ENCODE assay signal across 18 cellular contexts in the genomic region with DNA sequence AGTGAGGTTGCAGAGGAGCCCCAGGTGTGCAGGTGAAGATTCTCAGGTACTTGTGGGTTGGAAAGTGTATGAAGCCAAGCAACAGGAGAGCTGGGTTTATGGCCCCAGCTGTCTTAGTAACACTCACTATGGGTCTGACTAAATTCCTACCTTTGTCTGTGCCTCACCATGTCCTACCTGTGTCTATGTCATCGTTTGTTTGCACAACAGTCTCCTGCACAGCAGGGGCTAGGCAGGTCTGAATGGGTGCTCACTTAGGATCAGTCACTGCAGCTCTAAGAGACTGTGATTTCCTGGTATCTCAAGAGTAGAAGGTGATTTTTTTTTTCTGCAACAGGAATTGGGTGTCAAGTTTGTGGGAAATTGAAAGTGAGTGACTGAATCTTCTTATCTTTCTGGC. TPM values are rescaled to one million over a fixed set of nuclear protein-coding genes. Genes with fewer than 3 reads are reported as not detected.
DNase-seq lines count a peak whose midpoint lies in the region; ATAC-seq and TF ChIP-seq lines count a peak whose summit lies in the region.
"Had no signal": no experiment of that assay in that cellular context is flagged by ENCODE, and none has a peak within 500 bp of the region (broad histone marks: within the 10 kb centered on the region; RNA-seq: fewer than 3 reads in every experiment).

No MANE protein-coding gene starts in this region.

- WGBS in H9 (ENCODE audit: extremely low coverage, insufficient read length, low lambda C conversion rate), result no CpG with 5 or more reads among the region's 1 CpG
- WGBS in neuronal stem cell (ENCODE audit: extremely low coverage in 2 of 2, insufficient read length in 2 of 2, insufficient replicate concordance in 1 of 2), 2 donors, result no CpG with 5 or more reads among the region's 1 CpG

- no peak overlapping the region for H3T11ph ChIP-seq in H9 (ENCODE audit: low read length)

- H3K4me3 Mint-ChIP-seq in H9, result 0 out of 5 replicates have a peak overlapping the region, but pooled peaks of 1 of the 2 experiments have one; percentile 27
- H3K4me3 Mint-ChIP-seq in WTC11, result no peak overlapping the region
- no peak overlapping the region for H3K4me3 Mint-ChIP-seq in CD4-positive, alpha-beta T cell
- H3K4me3 Mint-ChIP-seq: activated CD8-positive, alpha-beta memory T cell treated with anti-CD3 and anti-CD28 coated beads, Interleukin-2, amount 10 ng/mL, durations not matched to agents 7 days and 5 days; naive B cell had no signal

- H2BK12ac ChIP-seq in H9 (ENCODE audit: insufficient read length, low read depth, low read length), result no peak overlapping the region
- H2BK12ac ChIP-seq in neuronal stem cell (ENCODE audit: low read length), result no peak overlapping the region

- H3K79me2 ChIP-seq in H9 (ENCODE audit: insufficient read depth, low read length), result no peaks in the 10 kb centered on the region

- H2BK15ac ChIP-seq in H9 (ENCODE audit: low read depth, low read length) (no peak overlapping the region), neuronal stem cell (ENCODE audit: low read length) (no peak overlapping the region)

- ATAC-seq in WTC11, result peak; percentile 54
- ATAC-seq in CD4-positive, alpha-beta T cell (ENCODE audit: poor library complexity), result no peak
- ATAC-seq: activated CD8-positive, alpha-beta memory T cell treated with anti-CD3 and anti-CD28 coated beads, Interleukin-2, amount 10 ng/mL, durations not matched to agents 7 days and 5 days; left ventricle myocardium superior had no signal

- no peaks in the 10 kb centered on the region for H4K20me1 ChIP-seq in H9 (ENCODE audit: control insufficient read depth, insufficient read depth, insufficient read length)

- CTCF ChIA-PET in WTC11 (lab: Charles Lee), result interaction anchor here (0.9 to 1.9 kb wide), 7 partner anchors 18 to 619 kb away, joined by 3 to 12 read pairs (median 3); no protein-coding TSS in a partner anchor
- CTCF ChIA-PET in CD4-positive, alpha-beta T cell (lab: Charles Lee), result no interaction called here

- H3K27me3 Mint-ChIP-seq in H9 (ENCODE audit: low read depth), result peaks cover 16% of the 10 kb centered on the region
- peaks cover 39% of the 10 kb centered on the region for H3K27me3 Mint-ChIP-seq in WTC11 (ENCODE audit: low read depth)
- H3K27me3 Mint-ChIP-seq in CD4-positive, alpha-beta T cell, result peaks cover 13% of the 10 kb centered on the region

- no peaks in the 10 kb centered on the region for H3K36me3 ChIP-seq in neuronal stem cell (replicated peaks in 1 of 2; ENCODE audit: control insufficient read depth in 2 of 2, insufficient read depth in 2 of 2, low read length in 2 of 2)
- H3K36me3 ChIP-seq: ascending aorta, thyroid gland had no signal

- no peak overlapping the region for H2BK20ac ChIP-seq in H9 (ENCODE audit: low read depth, low read length, poor library complexity, severe bottlenecking)

- POLR2A ChIA-PET in WTC11 (lab: Charles Lee), result no interaction called here
- POLR2A ChIA-PET in CD4-positive, alpha-beta T cell (lab: Charles Lee), result interaction anchor here (0.7 kb wide), 1 partner anchor 11 kb away, joined by 3 read pairs; no protein-coding TSS in a partner anchor

- intact Hi-C loops in CD4-positive, alpha-beta T cell (cut with DNase I, micrococcal nuclease), result no loop called here

- no peak overlapping the region for H3K9ac ChIP-seq in H9 (ENCODE audit: extremely low read depth, insufficient read length, low read length)
- H3K9ac ChIP-seq in neuronal stem cell (ENCODE audit: low read depth, low read length, poor library complexity), result no peak overlapping the region

- H3K9me3 ChIP-seq in H9 (ENCODE audit: control insufficient read depth, low read depth, low read length), result no peaks in the 10 kb centered on the region
- H3K9me3 ChIP-seq in neuronal stem cell (replicated peaks in 1 of 2; ENCODE audit: control insufficient read depth in 2 of 2, insufficient read depth in 1 of 2, low read depth in 1 of 2, low read length in 2 of 2), result no peaks in the 10 kb centered on the region
- H3K9me3 ChIP-seq in CD4-positive, alpha-beta T cell (ENCODE audit: control insufficient read depth, low read length), result no peaks in the 10 kb centered on the region
- H3K9me3 ChIP-seq: ascending aorta, thyroid gland had no signal

- H3K4me2 ChIP-seq in H9 (ENCODE audit: insufficient read depth, insufficient read length, low read length), result no peak overlapping the region
- H3K4me2 ChIP-seq in neuronal stem cell (ENCODE audit: insufficient read depth, low read length, poor library complexity, severe bottlenecking), result no peak overlapping the region

- no peak overlapping the region; a peak in 1 of 7 replicates for H3K27ac Mint-ChIP-seq in H9
- no peak overlapping the region for H3K27ac Mint-ChIP-seq in WTC11
- H3K27ac Mint-ChIP-seq in CD4-positive, alpha-beta T cell, result no peak overlapping the region
- H3K27ac Mint-ChIP-seq: activated CD8-positive, alpha-beta memory T cell treated with anti-CD3 and anti-CD28 coated beads, Interleukin-2, amount 10 ng/mL, durations not matched to agents 7 days and 5 days; naive B cell had no signal

- H3K4me1 Mint-ChIP-seq in H9, result peaks cover 67 to 70% of the 10 kb centered on the region in 2 experiments
- H3K4me1 Mint-ChIP-seq in WTC11, result peaks cover 40% of the 10 kb centered on the region
- H3K4me1 Mint-ChIP-seq in CD4-positive, alpha-beta T cell (ENCODE audit: low read depth), result no peaks in the 10 kb centered on the region
- H3K4me1 Mint-ChIP-seq: naive B cell had no signal

- DNase-seq in H9 (peak; percentile 47), NCI-H2029 treated with DMSO at 0.1 percent for 48 hours (lab: John Stamatoyannopoulos, UW) (peak; percentile 98), WTC11 (ENCODE audit: low spot score) (no peak), neuronal stem cell (ENCODE audit: low spot score) (no peak), anterior cingulate cortex (lab: John Stamatoyannopoulos, UW) (no peak)
- no peak for DNase-seq in activated effector memory CD4-positive, alpha-beta T cell treated with Interleukin-2 at 50 U/mL for 16 hours
- DNase-seq in CD4-positive, alpha-beta T cell, result no peak
- DNase-seq: activated CD4-positive, CD25-positive, alpha-beta regulatory T cell treated with anti-CD3 and anti-CD28 coated beads, Interleukin-2, amount 50 U/mL, for 72 hours; activated CD8-positive, alpha-beta memory T cell treated with anti-CD3 and anti-CD28 coated beads, Interleukin-2, amount 10 ng/mL, durations not matched to agents 7 days and 5 days; activated gamma-delta T cell treated with Interleukin-2 at 50 U/mL for 16 hours; foreskin melanocyte; left ventricle myocardium superior; naive B cell; NCI-H1048; posterior cingulate gyrus; thyroid gland had no signal

- TF ChIP-seq CTCF in H9 (conservative IDR thresholded peaks at IDR 0.05) (no peak), WTC11 (IDR thresholded peaks at IDR 0.05) (no peak)
- TF ChIP-seq CTCF in CD4-positive, alpha-beta T cell (IDR thresholded peaks at IDR 0.05), result no peak

- H2BK120ac ChIP-seq in H9 (ENCODE audit: low read depth, low read length, poor library complexity, severe bottlenecking) (no peak overlapping the region), neuronal stem cell (ENCODE audit: low read depth, low read length) (no peak overlapping the region)

- H3K23me2 ChIP-seq in H9 (ENCODE audit: insufficient read length, low read depth, low read length, poor library complexity, severe bottlenecking), result no peaks in the 10 kb centered on the region

- no peak overlapping the region for H3K4ac ChIP-seq in H9 (ENCODE audit: low read depth, low read length)
- no peak overlapping the region for H3K4ac ChIP-seq in neuronal stem cell (ENCODE audit: low read length)

- H3K23ac ChIP-seq in H9 (ENCODE audit: insufficient read length, low read depth, low read length), result no peak overlapping the region
- peak overlapping the region; percentile 23 for H3K23ac ChIP-seq in neuronal stem cell (ENCODE audit: low read depth, low read length, poor library complexity)

- no peak overlapping the region for H3K27ac ChIP-seq in H9 (ENCODE audit: insufficient read length, low read depth, low read length)
- no peak overlapping the region for H3K27ac ChIP-seq in neuronal stem cell (replicated peaks; ENCODE audit: low read length)
- H3K27ac ChIP-seq in CD4-positive, alpha-beta T cell (ENCODE audit: low read depth, low read length), result no peak overlapping the region
- H3K27ac ChIP-seq: ascending aorta, thyroid gland had no signal

- H3K36me3 Mint-ChIP-seq in H9 (ENCODE audit: insufficient read depth in 1 of 3, low read depth in 3 of 3), result no peaks in the 10 kb centered on the region
- no peaks in the 10 kb centered on the region for H3K36me3 Mint-ChIP-seq in WTC11
- no peaks in the 10 kb centered on the region for H3K36me3 Mint-ChIP-seq in CD4-positive, alpha-beta T cell (ENCODE audit: low read depth)
- H3K36me3 Mint-ChIP-seq: activated CD8-positive, alpha-beta memory T cell treated with anti-CD3 and anti-CD28 coated beads, Interleukin-2, amount 10 ng/mL, durations not matched to agents 7 days and 5 days; naive B cell had no signal

- H3K18ac ChIP-seq in H9 (ENCODE audit: insufficient read length, low read depth, low read length) (no peak overlapping the region), neuronal stem cell (ENCODE audit: low read length) (no peak overlapping the region)

- no peaks in the 10 kb centered on the region; the same call in 1 of the 2 replicates for H3K4me1 ChIP-seq in H9 (ENCODE audit: insufficient read depth, low read length)
- peaks cover 0 to 12% of the 10 kb centered on the region in 2 donors for H3K4me1 ChIP-seq in neuronal stem cell (ENCODE audit: control insufficient read depth in 2 of 2, insufficient read depth in 1 of 2, low read depth in 1 of 2, low read length in 2 of 2)

- H3K9me3 Mint-ChIP-seq in H9, result no peaks in the 10 kb centered on the region
- H3K9me3 Mint-ChIP-seq in WTC11, result no peaks in the 10 kb centered on the region
- H3K9me3 Mint-ChIP-seq in CD4-positive, alpha-beta T cell, result no peaks in the 10 kb centered on the region

- H2BK5ac ChIP-seq in H9 (ENCODE audit: insufficient read length, low read length) (no peak overlapping the region), neuronal stem cell (ENCODE audit: low read length) (no peak overlapping the region)

- H3K27me3 ChIP-seq in H9 (ENCODE audit: insufficient read depth, low read length) (no peaks in the 10 kb centered on the region), neuronal stem cell (ENCODE audit: control insufficient read depth in 3 of 3, insufficient read depth in 3 of 3, low read depth in 1 of 3, low read length in 3 of 3) (no peaks in the 10 kb centered on the region)
- H3K27me3 ChIP-seq in CD4-positive, alpha-beta T cell (ENCODE audit: control insufficient read depth, insufficient read depth, low read length), result no peaks in the 10 kb centered on the region
- H3K27me3 ChIP-seq: ascending aorta, thyroid gland had no signal

- no peak overlapping the region for H3K56ac ChIP-seq in H9 (ENCODE audit: insufficient read length, low read depth, low read length)

- no peak overlapping the region for H2AFZ ChIP-seq in H9 (ENCODE audit: low read length)
- no peak overlapping the region for H2AFZ ChIP-seq in neuronal stem cell (ENCODE audit: low read length)

- H3K79me1 ChIP-seq in H9 (ENCODE audit: insufficient read depth, low read depth, low read length, poor library complexity, severe bottlenecking) (no peaks in the 10 kb centered on the region), neuronal stem cell (ENCODE audit: low read depth, low read length) (no peaks in the 10 kb centered on the region)

- no peak overlapping the region for H4K8ac ChIP-seq in H9 (replicated peaks; ENCODE audit: insufficient read length, low read depth, low read length)
- H4K8ac ChIP-seq in neuronal stem cell (ENCODE audit: low read depth, low read length), result no peak overlapping the region

- no peak overlapping the region for H4K5ac ChIP-seq in H9 (ENCODE audit: insufficient read length, low read depth, low read length)

- H4K91ac ChIP-seq in H9 (ENCODE audit: insufficient read length, low read depth, low read length), result no peak overlapping the region
- H4K91ac ChIP-seq in neuronal stem cell (ENCODE audit: low read depth, low read length, poor library complexity), result no peak overlapping the region

- H3K4me3 ChIP-seq in neuronal stem cell (ENCODE audit: low read length in 2 of 2), result no peak overlapping the region
- H3K4me3 ChIP-seq: ascending aorta, thyroid gland had no signal

- H3K14ac ChIP-seq in H9 (ENCODE audit: insufficient read depth, low read length) (no peak overlapping the region), neuronal stem cell (ENCODE audit: low read length) (no peak overlapping the region)

- H2AK5ac ChIP-seq in H9 (ENCODE audit: insufficient read length, low read length), result no peak overlapping the region
- no peak overlapping the region for H2AK5ac ChIP-seq in neuronal stem cell (ENCODE audit: low read depth, low read length)

RNA-seq across cellular contexts. Expression of a gene that starts 46.3 kb away (rescaled TPM):
- total RNA-seq in H9 (2021) (1.9 and 2.3 TPM in 2 replicates), WTC11 (2021) (7.8 to 10.8 TPM (median 10.3 TPM) in 3 replicates)
- 0.42 TPM for polyA plus RNA-seq in neuronal stem cell (2013, experiment 1 of 2)
- 0.66 TPM for polyA plus RNA-seq in neuronal stem cell (2013, experiment 2 of 2)
- total RNA-seq in CD4-positive, alpha-beta T cell, result not detected
- total RNA-seq: activated CD8-positive, alpha-beta memory T cell treated with anti-CD3 and anti-CD28 coated beads, Interleukin-2, amount 10 ng/mL, durations not matched to agents 7 days and 5 days had no signal
- polyA plus RNA-seq: BJ had no signal

Comparison
In these comparisons a context has a peak if more than half of its experiments do, and no peak if none do; other contexts are left out.
1. DNase-seq: peak in H9 (single experiment) and NCI-H2029 treated with DMSO at 0.1 percent for 48 hours (single experiment); none in WTC11 (single experiment), neuronal stem cell (single experiment), activated effector memory CD4-positive, alpha-beta T cell treated with Interleukin-2 at 50 U/mL for 16 hours (single experiment), CD4-positive, alpha-beta T cell (0 of 10) and anterior cingulate cortex (0 of 58).